ENCODE assay signal across 9 cellular contexts in the genomic region with DNA sequence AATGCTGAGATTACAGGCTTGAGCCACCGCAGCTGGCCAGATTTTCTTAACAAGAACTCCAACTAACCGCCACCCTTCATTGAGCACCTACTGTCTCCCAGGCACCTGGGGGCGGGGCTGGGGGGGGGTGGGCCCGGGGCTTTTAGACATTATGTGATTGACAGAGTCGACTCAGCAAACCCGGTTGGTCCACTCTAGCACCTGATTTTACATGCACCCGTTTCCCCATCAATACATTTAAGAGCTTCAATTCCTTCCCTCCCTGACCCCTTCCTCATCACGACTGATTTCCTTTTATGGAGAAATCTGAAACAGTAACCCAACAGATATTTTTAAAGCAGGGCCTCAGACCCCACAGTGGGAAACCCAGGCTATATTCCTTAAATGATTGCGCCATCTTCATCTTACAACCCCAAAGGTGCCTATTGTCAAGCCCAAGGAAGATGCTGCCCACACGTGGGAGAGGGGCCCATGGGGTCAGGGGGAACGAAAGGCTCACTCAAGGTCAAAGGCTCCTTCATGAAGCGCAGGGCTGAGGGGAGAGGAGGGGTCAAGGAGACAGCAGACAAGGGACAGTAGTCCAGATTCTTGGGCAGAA. TPM values are rescaled to one million over a fixed set of nuclear protein-coding genes. Genes with fewer than 3 reads are reported as not detected.
DNase-seq lines count a peak whose midpoint lies in the region; ATAC-seq and TF ChIP-seq lines count a peak whose summit lies in the region.
"Had no signal": no experiment of that assay in that cellular context is flagged by ENCODE, and none has a peak within 500 bp of the region (broad histone marks: within the 10 kb centered on the region; RNA-seq: fewer than 3 reads in every experiment).

No MANE protein-coding gene starts in this region.

- peak overlapping the region in 3 of 4 donors; percentile 72 to 90 (median 86) for H3K27ac ChIP-seq in esophagus squamous epithelium
- peak overlapping the region; percentile 81 for H3K27ac ChIP-seq in rectal smooth muscle tissue (ENCODE audit: low read depth, low read length)
- no peak overlapping the region for H3K27ac ChIP-seq in neuronal stem cell (replicated peaks; ENCODE audit: low read length)

- H2BK12ac ChIP-seq in neuronal stem cell (ENCODE audit: low read length) = no peak overlapping the region

- H2AK5ac ChIP-seq in neuronal stem cell (ENCODE audit: low read depth, low read length) = no peak overlapping the region

- TF ChIP-seq POLR2A in esophagus squamous epithelium (IDR thresholded peaks at IDR 0.05) = no peak

- no peak overlapping the region for H2AFZ ChIP-seq in neuronal stem cell (ENCODE audit: low read length)

- WGBS in esophagus squamous epithelium, 2 donors = 49 to 58% methylated on average over 11 of the region's 12 CpGs
- no CpG with 5 or more reads among the region's 12 CpGs for WGBS in neuronal stem cell (ENCODE audit: extremely low coverage in 2 of 2, insufficient read length in 2 of 2, insufficient replicate concordance in 1 of 2), 2 donors

- H4K91ac ChIP-seq in neuronal stem cell (ENCODE audit: low read depth, low read length, poor library complexity) = no peak overlapping the region

- peaks cover 5% of the 10 kb centered on the region for H3K79me1 ChIP-seq in neuronal stem cell (ENCODE audit: low read depth, low read length)

- peak; percentile 20 for DNase-seq in MV-4-11 (lab: John Stamatoyannopoulos, UW)
- no peak for DNase-seq in esophagus squamous epithelium (lab: John Stamatoyannopoulos, UW)
- DNase-seq in stimulated activated CD4-positive, alpha-beta T cell treated with anti-CD3 and anti-CD28 coated beads, Interleukin-4, amount 100 ng/mL, for 1 hour = no peak
- DNase-seq in neuronal stem cell (ENCODE audit: low spot score) = no peak
- DNase-seq in G401 (ENCODE audit: low spot score) = no peak
- DNase-seq: effector CD8-positive, alpha-beta T cell had no signal

- H2BK5ac ChIP-seq in neuronal stem cell (ENCODE audit: low read length) = no peak overlapping the region

- H4K8ac ChIP-seq in neuronal stem cell (ENCODE audit: low read depth, low read length) = no peak overlapping the region

- TF ChIP-seq CTCF in esophagus squamous epithelium (IDR thresholded peaks at IDR 0.05) = no peak

- H3K36me3 ChIP-seq in ES-I3 (ENCODE audit: insufficient read depth, low read length) (no peaks in the 10 kb centered on the region), esophagus squamous epithelium (no peaks in the 10 kb centered on the region), rectal smooth muscle tissue (ENCODE audit: control insufficient read depth, insufficient read depth, low read length) (no peaks in the 10 kb centered on the region), neuronal stem cell (replicated peaks in 1 of 2; ENCODE audit: control insufficient read depth in 2 of 2, insufficient read depth in 2 of 2, low read length in 2 of 2) (no peaks in the 10 kb centered on the region)

- H3K4me3 ChIP-seq in esophagus squamous epithelium (peak overlapping the region; percentile 72 to 93 (median 79)), rectal smooth muscle tissue (ENCODE audit: low read length) (peak overlapping the region; percentile 75), neuronal stem cell (ENCODE audit: low read length in 2 of 2) (peak overlapping the region in 1 of 2 donors; percentile 63)

- in situ Hi-C loops in G401 (cut with HindIII; ENCODE audit: low sequenced_read_pairs) = no loop called here

- no peak overlapping the region for H3K4me2 ChIP-seq in neuronal stem cell (ENCODE audit: insufficient read depth, low read length, poor library complexity, severe bottlenecking)

- H2BK15ac ChIP-seq in neuronal stem cell (ENCODE audit: low read length) = no peak overlapping the region

- H3K9ac ChIP-seq in ES-I3 (ENCODE audit: low read depth, low read length) (peak overlapping the region; percentile 78; the same call in 1 of the 2 replicates), rectal smooth muscle tissue (ENCODE audit: low read length) (no peak overlapping the region), neuronal stem cell (ENCODE audit: low read depth, low read length, poor library complexity) (no peak overlapping the region)

- H3K27me3 ChIP-seq in esophagus squamous epithelium (peaks cover 0 to 88% (median 0%) of the 10 kb centered on the region in 4 donors), rectal smooth muscle tissue (ENCODE audit: control insufficient read depth, insufficient read depth, low read length) (no peaks in the 10 kb centered on the region), neuronal stem cell (ENCODE audit: control insufficient read depth in 3 of 3, insufficient read depth in 3 of 3, low read depth in 1 of 3, low read length in 3 of 3) (peaks cover 0 to 8% (median 0%) of the 10 kb centered on the region in 3 experiments)

- no peak overlapping the region for H3K23ac ChIP-seq in neuronal stem cell (ENCODE audit: low read depth, low read length, poor library complexity)

- H3K9me3 ChIP-seq in ES-I3 (ENCODE audit: control insufficient read depth, insufficient read depth, low read length) = no peaks in the 10 kb centered on the region
- no peaks in the 10 kb centered on the region for H3K9me3 ChIP-seq in esophagus squamous epithelium
- H3K9me3 ChIP-seq in neuronal stem cell (replicated peaks in 1 of 2; ENCODE audit: control insufficient read depth in 2 of 2, insufficient read depth in 1 of 2, low read depth in 1 of 2, low read length in 2 of 2) = no peaks in the 10 kb centered on the region

- no peak overlapping the region for H2BK120ac ChIP-seq in neuronal stem cell (ENCODE audit: low read depth, low read length)

- no peak overlapping the region for H3K18ac ChIP-seq in neuronal stem cell (ENCODE audit: low read length)

- no peak overlapping the region for H3K4ac ChIP-seq in neuronal stem cell (ENCODE audit: low read length)

- H3K4me1 ChIP-seq in ES-I3 (ENCODE audit: insufficient read depth, low read length) (0 out of 2 replicates have a peak, but pooled peaks cover 3% of the 10 kb centered on the region), esophagus squamous epithelium (peaks cover 12 to 44% (median 13%) of the 10 kb centered on the region in 3 donors), rectal smooth muscle tissue (ENCODE audit: control insufficient read depth, insufficient read depth, low read length) (peaks cover 9% of the 10 kb centered on the region), neuronal stem cell (ENCODE audit: control insufficient read depth in 2 of 2, insufficient read depth in 1 of 2, low read depth in 1 of 2, low read length in 2 of 2) (peaks cover 1 to 2% of the 10 kb centered on the region in 2 donors)

- no peak for ATAC-seq in HG02970 (IDR thresholded peaks at IDR 0.05; ENCODE audit: low FRiP score, unreplicated experiment)

- no peak overlapping the region for H3K14ac ChIP-seq in neuronal stem cell (ENCODE audit: low read length)

- intact Hi-C loops in esophagus squamous epithelium (cut with DNase I) = loop anchor here (2.0 kb wide), 1 partner anchor 94 kb away; no protein-coding TSS in a partner anchor

RNA-seq across cellular contexts. Expression of a gene that starts 1.8 kb away (rescaled TPM):
- total RNA-seq in esophagus squamous epithelium = 10 to 100 TPM in 3 of 4 donors, 1 to 10 TPM in 1; 4.9 to 33.4 (median 10.8) TPM
- 5.0 TPM for polyA plus RNA-seq in neuronal stem cell (2013, experiment 1 of 2)
- polyA plus RNA-seq in neuronal stem cell (2013, experiment 2 of 2) = 5.4 TPM
- total RNA-seq in G401 (2014; rRNA removed; shearing (Covaris generic)) = 10.2 and 10.7 TPM in 2 replicates

RNA-seq across cellular contexts. Expression of a gene that starts 56.3 kb away (rescaled TPM):
- total RNA-seq in esophagus squamous epithelium = 10 to 100 TPM; 24.2 to 42.0 (median 28.7) TPM
- 15.2 TPM for polyA plus RNA-seq in neuronal stem cell (2013, experiment 1 of 2)
- polyA plus RNA-seq in neuronal stem cell (2013, experiment 2 of 2) = 16.1 TPM
- total RNA-seq in G401 (2014; rRNA removed; shearing (Covaris generic)) = 33.0 and 33.2 TPM in 2 replicates
